ENCODE assay signal across 8 cellular contexts in the genomic region with DNA sequence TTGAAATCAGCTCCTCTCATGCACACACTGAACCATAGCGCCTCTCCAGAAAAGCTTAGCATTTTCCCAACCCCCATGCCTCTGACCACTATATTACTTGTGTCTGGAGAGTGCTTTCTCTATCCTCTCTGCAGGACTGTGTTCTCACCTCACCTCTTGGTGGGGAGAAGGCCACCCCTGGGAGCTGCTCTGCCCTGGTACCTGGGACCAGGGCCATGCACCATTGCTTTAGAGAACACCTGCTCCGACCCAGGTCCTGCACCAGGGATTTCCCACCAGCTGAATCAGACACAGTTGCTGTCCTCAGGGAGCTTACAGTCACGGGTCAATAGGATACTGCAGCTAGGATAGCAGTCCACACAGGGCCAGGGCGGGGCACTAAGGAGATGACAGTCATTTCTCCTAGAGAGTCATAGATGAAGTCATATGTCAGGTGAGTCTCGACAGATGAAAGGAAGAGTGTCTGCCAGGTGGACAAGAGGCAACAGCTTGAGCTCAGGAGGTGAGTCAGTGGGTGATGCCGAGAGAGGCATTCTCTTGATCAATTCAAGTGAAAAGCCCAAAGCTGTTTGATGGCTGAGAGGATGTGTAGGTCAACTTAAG. TPM values are rescaled to one million over a fixed set of nuclear protein-coding genes. Genes with fewer than 3 reads are reported as not detected.
DNase-seq lines count a peak whose midpoint lies in the region; ATAC-seq lines count a peak whose summit lies in the region.

No MANE protein-coding gene starts in this region.

- peak; percentile 35 for ATAC-seq in activated naive CD8-positive, alpha-beta T cell treated with anti-CD3 and anti-CD28 coated beads, Interleukin-2, amount 50 U/mL, for 24 hours
- ATAC-seq in sciatic nerve, result peak; percentile 13
- no peak for ATAC-seq in HG02759 (IDR thresholded peaks at IDR 0.05; ENCODE audit: unreplicated experiment)

- H3K27me3 Mint-ChIP-seq in activated naive CD8-positive, alpha-beta T cell treated with anti-CD3 and anti-CD28 coated beads, Interleukin-2, amount 50 U/mL, for 24 hours, result peaks cover 15% of the 10 kb centered on the region

- intact Hi-C loops in sciatic nerve (cut with DNase I), result loop anchor here (5.0 kb wide), 1 partner anchor 61 kb away; no protein-coding TSS in a partner anchor

- peaks cover 21% of the 10 kb centered on the region for H3K4me1 Mint-ChIP-seq in activated naive CD8-positive, alpha-beta T cell treated with anti-CD3 and anti-CD28 coated beads, Interleukin-2, amount 50 U/mL, for 24 hours

- peak overlapping the region; percentile 86 for H3K27ac Mint-ChIP-seq in activated naive CD8-positive, alpha-beta T cell treated with anti-CD3 and anti-CD28 coated beads, Interleukin-2, amount 50 U/mL, for 24 hours

- peak; percentile 19 for DNase-seq in DMS79 (lab: John Stamatoyannopoulos, UW)
- no peak for DNase-seq in DMS79 treated with DMSO at 0.1 percent for 48 hours (lab: John Stamatoyannopoulos, UW)
- DNase-seq in LoVo (ENCODE audit: low spot score), result peak; percentile 45
- DNase-seq in activated naive CD8-positive, alpha-beta T cell treated with anti-CD3 and anti-CD28 coated beads, Interleukin-2, amount 50 U/mL, for 24 hours, result peak; percentile 12
- DNase-seq in sciatic nerve (ENCODE audit: low spot score), result no peak
- no peak for DNase-seq in activated gamma-delta T cell (lab: John Stamatoyannopoulos, UW)
- DNase-seq in ecto neural progenitor cell (ENCODE audit: low spot score), result no peak

- peaks cover 6% of the 10 kb centered on the region for H3K9me3 Mint-ChIP-seq in activated naive CD8-positive, alpha-beta T cell treated with anti-CD3 and anti-CD28 coated beads, Interleukin-2, amount 50 U/mL, for 24 hours

- H3K36me3 Mint-ChIP-seq in activated naive CD8-positive, alpha-beta T cell treated with anti-CD3 and anti-CD28 coated beads, Interleukin-2, amount 50 U/mL, for 24 hours (ENCODE audit: low read depth), result no peaks in the 10 kb centered on the region

- peak overlapping the region; percentile 95 for H3K4me3 Mint-ChIP-seq in activated naive CD8-positive, alpha-beta T cell treated with anti-CD3 and anti-CD28 coated beads, Interleukin-2, amount 50 U/mL, for 24 hours

RNA-seq across cellular contexts. Expression of gene LMTK2, which starts 0.6 kb away (rescaled TPM):
- 14.5 TPM for total RNA-seq in sciatic nerve

Comparison
In these comparisons a context has a peak if more than half of its experiments do, and no peak if none do; other contexts are left out.
1. DNase-seq: peak in DMS79 (single experiment), LoVo (single experiment) and activated naive CD8-positive, alpha-beta T cell treated with anti-CD3 and anti-CD28 coated beads, Interleukin-2, amount 50 U/mL, for 24 hours (single experiment); none in DMS79 treated with DMSO at 0.1 percent for 48 hours (single experiment), sciatic nerve (single experiment), activated gamma-delta T cell (single experiment) and ecto neural progenitor cell (single experiment).